Comparison of ENCODE assay signal across 16 cellular contexts in genomic region chr12:109618091-109618490, GRCh38. TPM values are rescaled to one million over a fixed set of nuclear protein-coding genes. Genes with fewer than 3 reads are reported as not detected.
DNase-seq lines count a peak whose midpoint lies in the region; ATAC-seq and TF ChIP-seq lines count a peak whose summit lies in the region.
"Had no signal": no experiment of that assay in that cellular context is flagged by ENCODE, and none has a peak within 500 bp of the region (broad histone marks: within the 10 kb centered on the region; RNA-seq: fewer than 3 reads in every experiment).

No MANE protein-coding gene starts in this region.

- H3K27ac ChIP-seq in layer of hippocampus (ENCODE audit: low read depth, low read length): peak overlapping the region; percentile 95
- peak overlapping the region; percentile 97 for H3K27ac ChIP-seq in substantia nigra (ENCODE audit: low read depth, low read length, poor library complexity, severe bottlenecking)
- H3K27ac ChIP-seq in smooth muscle cell (ENCODE audit: low read depth): no peak overlapping the region
- H3K27ac ChIP-seq: BLaER1, GM23248 had no signal

- no peak overlapping the region for H2AFZ ChIP-seq in smooth muscle cell (ENCODE audit: low read depth)
- H2AFZ ChIP-seq: GM23248 had no signal

- H3K4me3 ChIP-seq in smooth muscle cell: no peak overlapping the region
- H3K4me3 ChIP-seq: BLaER1, GM23248 had no signal

- 87% methylated on average over 5 of the region's 5 CpGs for WGBS in smooth muscle cell (ENCODE audit: low lambda C conversion rate)

- H3K9me3 ChIP-seq in smooth muscle cell (replicated peaks; ENCODE audit: low read depth): no peaks in the 10 kb centered on the region
- H3K9me3 ChIP-seq: BLaER1 had no signal

- no peaks in the 10 kb centered on the region for H4K20me1 ChIP-seq in smooth muscle cell (ENCODE audit: low read depth)
- H4K20me1 ChIP-seq: BLaER1 had no signal

- no peaks in the 10 kb centered on the region for H3K36me3 ChIP-seq in smooth muscle cell (ENCODE audit: low read depth)
- H3K36me3 ChIP-seq: BLaER1 had no signal

- H3F3A ChIP-seq in smooth muscle cell (ENCODE audit: low read depth): no peaks in the 10 kb centered on the region

- H3K27me3 ChIP-seq in layer of hippocampus (ENCODE audit: control insufficient read depth, insufficient read depth, low read length): no peaks in the 10 kb centered on the region
- H3K27me3 ChIP-seq in smooth muscle cell (ENCODE audit: low read depth): peaks cover 13% of the 10 kb centered on the region

- ATAC-seq in SK-N-SH treated with all-trans-retinoic acid at 6 μM for 48 hours: no peak

- no peak for TF ChIP-seq CTCF in smooth muscle cell (IDR thresholded peaks at IDR 0.05; ENCODE audit: borderline replicate concordance, insufficient read depth, poor library complexity, severe bottlenecking)

- H3K9ac ChIP-seq in smooth muscle cell (ENCODE audit: low read depth): no peak overlapping the region
- H3K9ac ChIP-seq: BLaER1, GM23248 had no signal

- DNase-seq in NCI-H748 (lab: John Stamatoyannopoulos, UW; ENCODE audit: unreplicated experiment): peak; percentile 32
- DNase-seq in NCI-H748 treated with DMSO at 0.1 percent for 48 hours (lab: John Stamatoyannopoulos, UW): no peak
- no peak for DNase-seq in substantia nigra (lab: John Stamatoyannopoulos, UW)
- DNase-seq in activated CD4-positive, alpha-beta T cell treated with anti-CD3 and anti-CD28 coated beads for 1 hour: no peak
- DNase-seq in smooth muscle cell (lab: John Stamatoyannopoulos, UW; ENCODE audit: unreplicated experiment): no peak
- DNase-seq in COLO668 (lab: John Stamatoyannopoulos, UW; ENCODE audit: unreplicated experiment): no peak
- DNase-seq: 8988T; AML-193; Calu3; CD8-positive, alpha-beta memory T cell; DMS 273 treated with DMSO at 0.1 percent for 48 hours; GM23248; H7 had no signal

- H3K4me2 ChIP-seq in smooth muscle cell: no peak overlapping the region
- H3K4me2 ChIP-seq: BLaER1 had no signal

- H3K79me2 ChIP-seq in smooth muscle cell (ENCODE audit: low read depth): no peaks in the 10 kb centered on the region

- H3K4me1 ChIP-seq in smooth muscle cell (ENCODE audit: low read depth): peaks cover 14% of the 10 kb centered on the region

TF ChIP-seq in SK-N-SH treated with all-trans-retinoic acid at 6 μM for 48 hours, 23 proteins besides CTCF, POLR2A, EP300 and RAD21:
- TF ChIP-seq TCF4 (CRISPR knock-in tag; IDR thresholded peaks at IDR 0.05; ENCODE audit: borderline replicate concordance): no peak
- no peak for TF ChIP-seq CREB5 (CRISPR knock-in tag; IDR thresholded peaks at IDR 0.05; ENCODE audit: low read depth)
- TF ChIP-seq ISL1 (CRISPR knock-in tag; IDR thresholded peaks at IDR 0.05): peak; percentile 30; the same call in 1 of the 2 replicates
- TF ChIP-seq TSHZ2 (CRISPR knock-in tag; IDR thresholded peaks at IDR 0.05): 0 out of 2 replicates have a peak, but pooled peaks have one; percentile 21
- TF ChIP-seq OSR1 (CRISPR knock-in tag; IDR thresholded peaks at IDR 0.05): no peak

RNA-seq across cellular contexts. Expression of gene MVK, which starts 44.5 kb away (rescaled TPM):
- 13.9 and 21.1 TPM in 2 replicates for total RNA-seq in smooth muscle cell
- 11.8 and 16.3 TPM in 2 replicates for polyA plus RNA-seq in smooth muscle cell

RNA-seq across cellular contexts. Expression of gene MMAB, which starts 44.8 kb away (rescaled TPM):
- 20.2 and 29.6 TPM in 2 replicates for total RNA-seq in smooth muscle cell
- polyA plus RNA-seq in smooth muscle cell: 43.1 and 51.7 TPM in 2 replicates
